In the genomic region with DNA sequence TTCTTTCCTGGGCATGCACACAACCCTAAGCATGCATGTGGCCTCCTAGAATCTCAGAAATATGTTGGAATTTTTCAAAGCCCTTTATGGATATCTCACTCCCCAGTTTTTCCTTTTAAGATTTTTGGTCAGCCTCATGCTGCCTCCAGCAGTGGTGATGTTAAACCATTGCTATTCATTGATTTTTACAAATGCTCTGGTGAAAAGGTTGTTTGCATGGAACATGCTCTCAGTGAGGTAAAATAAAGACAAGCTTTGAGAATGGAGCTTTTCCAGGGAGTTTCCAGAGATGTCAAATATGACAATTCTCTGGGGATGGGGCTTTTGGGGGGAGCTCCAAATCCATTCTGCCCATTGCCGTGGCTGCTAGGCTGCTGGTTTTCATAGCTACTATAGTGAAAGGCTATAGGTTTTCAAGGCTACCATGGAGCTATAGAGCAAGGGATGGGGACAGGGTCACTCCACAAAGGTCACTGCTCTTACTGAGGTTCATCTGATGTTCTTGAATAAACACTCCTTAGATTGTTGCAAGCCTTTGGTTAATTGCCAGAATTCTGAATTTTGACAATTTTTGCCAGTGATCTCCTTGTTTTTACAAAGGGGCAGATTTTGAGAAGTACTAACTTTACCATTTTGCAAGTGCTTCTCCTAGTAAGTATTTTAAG, we compare ENCODE assay signal across 1 cellular context.
TF ChIP-seq lines count a peak whose summit lies in the region.

No MANE protein-coding gene starts in this region.

TF ChIP-seq in GM23338, 12 proteins besides CTCF, POLR2A, EP300 and RAD21 (continued from another document):
- TF ChIP-seq ZNF462 (CRISPR knock-in tag; IDR thresholded peaks at IDR 0.05) (no peak), CREB1 (CRISPR knock-in tag; IDR thresholded peaks at IDR 0.05; ENCODE audit: low read depth) (no peak)
